ENCODE assay signal across 22 cellular contexts in the genomic region with DNA sequence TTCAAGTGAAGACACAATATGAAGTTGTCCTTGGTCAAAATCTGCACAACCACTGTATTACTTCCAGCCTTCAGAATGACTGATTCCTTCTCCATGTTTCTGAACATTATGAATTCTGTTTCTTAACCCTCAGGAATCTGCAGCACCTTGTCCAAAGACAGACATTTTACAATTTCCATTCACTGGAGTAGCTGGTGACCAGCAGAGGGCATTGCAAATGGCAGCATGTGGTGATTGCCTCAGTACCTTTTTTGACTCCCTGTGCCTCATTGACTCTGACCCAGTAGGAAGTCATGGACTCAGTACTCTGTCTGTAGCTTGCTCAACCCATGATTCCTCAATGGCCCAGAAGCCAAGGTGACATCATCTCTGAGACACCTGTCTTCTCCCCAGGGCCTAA. TPM values are rescaled to one million over a fixed set of nuclear protein-coding genes. Genes with fewer than 3 reads are reported as not detected.
A peak's percentile ranks its signal among the peaks of the same experiment; 100 is the strongest.
DNase-seq lines count a peak whose midpoint lies in the region; ATAC-seq, FAIRE-seq and TF ChIP-seq lines count a peak whose summit lies in the region.
"Had no signal": no experiment of that assay in that cellular context is flagged by ENCODE, and none has a peak within 500 bp of the region (broad histone marks: within the 10 kb centered on the region; RNA-seq: fewer than 3 reads in every experiment).

No MANE protein-coding gene starts in this region.

- no peaks in the 10 kb centered on the region for H3K36me3 Mint-ChIP-seq in natural killer cell
- H3K36me3 Mint-ChIP-seq: stimulated activated memory B cell treated with anti-CD40 and anti-IgM and Interleukin-4, amounts not matched to agents 10 μg/mL and 1 μg/mL and 100 μg/mL, for 72 hours had no signal

- peak overlapping the region; percentile 95 for H3K4me3 Mint-ChIP-seq in natural killer cell

- H4K20me1 ChIP-seq in OCI-LY3 (ENCODE audit: insufficient read depth, low read length) (no peaks in the 10 kb centered on the region), H1 (replicated peaks in 1 of 2; ENCODE audit: control insufficient read depth in 1 of 2, insufficient read depth in 2 of 2, low read length in 2 of 2) (peaks cover 0 to 3% of the 10 kb centered on the region in 2 experiments)

- H3K4me2 ChIP-seq in OCI-LY3 (ENCODE audit: low read length) (no peak overlapping the region), H1 (ENCODE audit: insufficient read depth in 1 of 2, low read depth in 2 of 2, low read length in 2 of 2) (no peak overlapping the region)

- H3K27ac Mint-ChIP-seq in natural killer cell = no peak overlapping the region
- H3K27ac Mint-ChIP-seq: progenitor cell of endocrine pancreas had no signal

- H2AK5ac ChIP-seq in H1 (ENCODE audit: low read depth, low read length) = no peak overlapping the region

- H2BK15ac ChIP-seq in H1 (ENCODE audit: low read length) = no peak overlapping the region

- no peak overlapping the region for H2BK5ac ChIP-seq in H1 (ENCODE audit: low read depth, low read length)

- no peak overlapping the region for H4K91ac ChIP-seq in H1 (replicated peaks; ENCODE audit: insufficient read length, low read length)

- H3K27ac ChIP-seq in OCI-LY3 (ENCODE audit: low read length) = no peak overlapping the region
- no peak overlapping the region for H3K27ac ChIP-seq in H1 (ENCODE audit: low read depth, low read length)
- H3K27ac ChIP-seq: gastrocnemius medialis had no signal

- H4K5ac ChIP-seq in H1 (ENCODE audit: insufficient read length, low read depth, low read length) = no peak overlapping the region

- H3K27me3 Mint-ChIP-seq in natural killer cell (ENCODE audit: low read depth in 2 of 2) = peaks cover 3 to 27% of the 10 kb centered on the region in 2 donors
- H3K27me3 Mint-ChIP-seq: activated naive CD8-positive, alpha-beta T cell treated with anti-CD3 and anti-CD28 coated beads, Interleukin-2, amount 50 U/mL, for 24 hours; progenitor cell of endocrine pancreas had no signal

- H3K9me3 Mint-ChIP-seq in natural killer cell = no peaks in the 10 kb centered on the region
- H3K9me3 Mint-ChIP-seq: activated naive CD8-positive, alpha-beta T cell treated with anti-CD3 and anti-CD28 coated beads, Interleukin-2, amount 50 U/mL, for 24 hours; stimulated activated memory B cell treated with anti-CD40 and anti-IgM and Interleukin-4, amounts not matched to agents 10 μg/mL and 1 μg/mL and 100 μg/mL, for 72 hours had no signal

- peaks cover 20 to 29% of the 10 kb centered on the region in 2 donors for H3K4me1 Mint-ChIP-seq in natural killer cell

- no peak overlapping the region for H3K18ac ChIP-seq in H1 (ENCODE audit: extremely low read depth, low read length)

- DNase-seq in H7 (peak; percentile 16), H1 (ENCODE audit: low read depth in 1 of 2, low spot score in 2 of 2) (no peak), natural killer cell (no peak), T-helper 1 cell (no peak), RCC 7860 (ENCODE audit: low spot score) (no peak), H4 (ENCODE audit: low spot score) (no peak)
- no peak for DNase-seq in stimulated activated CD4-positive, alpha-beta T cell treated with anti-CD3 and anti-CD28 coated beads, Interleukin-1b, Interleukin-23, amount 100 ng/mL, for 48 hours
- DNase-seq: activated naive CD8-positive, alpha-beta T cell treated with anti-CD3 and anti-CD28 coated beads, Interleukin-2, amount 50 U/mL, for 24 hours; activated T-cell treated with anti-CD3 and anti-CD28 coated beads for 4 hours; AML-193; central memory CD4-positive, alpha-beta T cell; gastrocnemius medialis; GDM1; MV-4-11; NCI-H2107; NCI-H69; PC-3; spleen had no signal

- CTCF ChIA-PET in H1 (lab: Charles Lee; ENCODE audit: partially characterized antibody) = interaction anchor here (0.9 to 2.3 kb wide), 10 partner anchors 8 to 554 kb away, joined by 3 to 11 read pairs (median 4); no protein-coding TSS in a partner anchor

- no peaks in the 10 kb centered on the region for H3K9me3 ChIP-seq in OCI-LY3 (ENCODE audit: insufficient read depth, low read length)
- no peaks in the 10 kb centered on the region for H3K9me3 ChIP-seq in H1 (ENCODE audit: insufficient read depth in 2 of 2, low read depth in 1 of 2, low read length in 1 of 2)
- H3K9me3 ChIP-seq: gastrocnemius medialis, spleen had no signal

- H3K27me3 ChIP-seq in H7 (ENCODE audit: control insufficient read depth, insufficient read depth, low read length) (no peaks in the 10 kb centered on the region), OCI-LY3 (ENCODE audit: low read depth, low read length) (no peaks in the 10 kb centered on the region), H1 (replicated peaks in 1 of 4; ENCODE audit: control insufficient read depth in 3 of 4, extremely low read depth in 1 of 4, insufficient read depth in 3 of 4, low read length in 3 of 4) (no peaks in the 10 kb centered on the region)
- H3K27me3 ChIP-seq: gastrocnemius medialis, spleen had no signal

- no peak overlapping the region for H4K8ac ChIP-seq in H1 (ENCODE audit: extremely low read depth, insufficient read depth, low read length)

- H2BK12ac ChIP-seq in H1 (ENCODE audit: low read depth, low read length) = no peak overlapping the region

- no peak overlapping the region for H2BK120ac ChIP-seq in H1 (replicated peaks; ENCODE audit: low read depth, low read length)

- ATAC-seq in natural killer cell = no peak
- ATAC-seq: activated naive CD8-positive, alpha-beta T cell treated with anti-CD3 and anti-CD28 coated beads, Interleukin-2, amount 50 U/mL, for 24 hours; gastrocnemius medialis; PC-3; stimulated activated memory B cell treated with anti-CD40 and anti-IgM and Interleukin-4, amounts not matched to agents 10 μg/mL and 1 μg/mL and 100 μg/mL, for 72 hours had no signal

- peak; percentile 31 for TF ChIP-seq CTCF in OCI-LY3 (IDR thresholded peaks at IDR 0.05; ENCODE audit: low read depth, low read length)
- TF ChIP-seq CTCF in H1 (IDR thresholded peaks at IDR 0.05; ENCODE audit: control extremely low read depth in 1 of 3, insufficient read depth in 1 of 3, low read depth in 1 of 3, low read length in 3 of 3) = peak in 2 of 3 experiments; percentile 20 to 41; a peak in 2 of 4 replicates
- no peak for TF ChIP-seq CTCF in natural killer cell (IDR thresholded peaks at IDR 0.05)

- no peak overlapping the region for H3K4me3 ChIP-seq in H7 (ENCODE audit: insufficient read depth, low read depth, low read length)
- H3K4me3 ChIP-seq in OCI-LY3 (ENCODE audit: low read length) = no peak overlapping the region
- H3K4me3 ChIP-seq in H1 (ENCODE audit: extremely low read depth in 1 of 4, insufficient read depth in 2 of 4, low read depth in 3 of 4, low read length in 4 of 4) = no peak overlapping the region

- TF ChIP-seq EP300 in H1 (IDR thresholded peaks at IDR 0.05; ENCODE audit: borderline replicate concordance in 1 of 2, low read depth in 2 of 2, low read length in 2 of 2) = no peak

- H3K79me1 ChIP-seq in H1 (ENCODE audit: low read depth, low read length) = peaks cover 3% of the 10 kb centered on the region; the same call in 1 of the 2 replicates

- POLR2A ChIA-PET in H1 (lab: Charles Lee; ENCODE audit: partially characterized antibody) = interaction anchor here (1.1 kb wide), 2 partner anchors 10 to 606 kb away, joined by 3 to 4 read pairs; no protein-coding TSS in a partner anchor

- H3K23ac ChIP-seq in H1 (ENCODE audit: insufficient read length) = no peak overlapping the region

- peak; percentile 68 for FAIRE-seq in H1 (lab: Jason Lieb, UNC)
- no peak for FAIRE-seq in RCC 7860 (lab: Jason Lieb, UNC)
- FAIRE-seq: GM12892 had no signal

- intact Hi-C loops in natural killer cell (cut with micrococcal nuclease) = no loop called here

- H3K79me2 ChIP-seq in OCI-LY3 (ENCODE audit: low read length) (peaks cover 32% of the 10 kb centered on the region), H1 (ENCODE audit: control insufficient read depth in 1 of 2, insufficient read depth in 2 of 2, low read length in 2 of 2) (peaks cover 0 to 26% of the 10 kb centered on the region in 2 experiments; a peak in 2 of 4 replicates)

- H3K9ac ChIP-seq in OCI-LY3 (ENCODE audit: low read length) (no peak overlapping the region), H1 (replicated peaks in 1 of 4; ENCODE audit: extremely low read depth in 1 of 4, low read depth in 3 of 4, low read length in 3 of 4) (no peak overlapping the region)

- H3K56ac ChIP-seq in H1 (replicated peaks; ENCODE audit: insufficient read length, low read depth, low read length) = no peak overlapping the region

- H2AFZ ChIP-seq in OCI-LY3 (ENCODE audit: low read depth, low read length) = no peak overlapping the region
- H2AFZ ChIP-seq in H1 (ENCODE audit: low read length) = peak overlapping the region; percentile 92

- H2BK20ac ChIP-seq in H1 (ENCODE audit: low read length) = no peak overlapping the region

- H3K23me2 ChIP-seq in H1 (ENCODE audit: low read depth, low read length) = no peaks in the 10 kb centered on the region; the same call in 1 of the 2 replicates

- H3K14ac ChIP-seq in H1 (ENCODE audit: insufficient read length) = no peak overlapping the region

- TF ChIP-seq RAD21 in H1 (IDR thresholded peaks at IDR 0.05 in 1 of 2, conservative IDR thresholded peaks at IDR 0.05 in 1 of 2; ENCODE audit: low read depth in 2 of 2, low read length in 2 of 2) = peak in 1 of 2 experiments; percentile 35; a peak in 2 of 4 replicates

- TF ChIP-seq POLR2A in H1 (IDR thresholded peaks at IDR 0.05; ENCODE audit: control extremely low read depth in 1 of 2, low read depth in 2 of 2, low read length in 2 of 2) = no peak

- peaks cover 35% of the 10 kb centered on the region for H3K4me1 ChIP-seq in OCI-LY3 (ENCODE audit: low read length)
- H3K4me1 ChIP-seq in H1 (replicated peaks in 1 of 4; ENCODE audit: control insufficient read depth in 3 of 4, insufficient read depth in 4 of 4, low read length in 3 of 4) = no peaks in the 10 kb centered on the region

- no peaks in the 10 kb centered on the region for H3K36me3 ChIP-seq in H7 (replicated peaks; ENCODE audit: control insufficient read depth, insufficient read depth, low read length)
- H3K36me3 ChIP-seq in OCI-LY3 (replicated peaks; ENCODE audit: low read depth, low read length) = peaks cover 2% of the 10 kb centered on the region
- H3K36me3 ChIP-seq in H1 (ENCODE audit: control insufficient read depth in 2 of 4, insufficient read depth in 4 of 4, low read length in 3 of 4) = no peaks in the 10 kb centered on the region
- H3K36me3 ChIP-seq: gastrocnemius medialis, spleen had no signal

- no peak overlapping the region for H3K4ac ChIP-seq in H1 (replicated peaks; ENCODE audit: insufficient read length, low read depth, low read length)

RNA-seq across cellular contexts. Expression of gene VPS41, which starts 0.9 kb away (rescaled TPM):
- total RNA-seq in H7 (2014; rRNA removed; shearing (Covaris generic)) = 12.3 and 22.2 TPM in 2 replicates
- 51.4 and 63.3 TPM in 2 replicates for total RNA-seq in H1 (2021; fragmentation: NEBNext Ultra II Directional; extraction: Animal tissue kit (Norgen Biotek cat#: 25700))
- polyA plus RNA-seq in H1 (2011; rRNA removed) = 7.2 and 10.7 TPM in 2 replicates
- 13.3 TPM for polyA plus RNA-seq in H1 (2011; cell fraction: cytosol; rRNA removed)
- polyA plus RNA-seq in H1 (2011; cell fraction: nucleus; rRNA removed) = 19.8 TPM
- 16.5 to 47.0 TPM (median 22.7 TPM) in 4 replicates for polyA plus RNA-seq in H1 (2012, experiment 1 of 2)
- polyA plus RNA-seq in H1 (2012, experiment 2 of 2) = 1.4 TPM
- polyA plus RNA-seq in H1 (2013, experiment 1 of 2) = 13.2 TPM
- 14.1 TPM for polyA plus RNA-seq in H1 (2013, experiment 2 of 2)
- 24.1 and 30.0 TPM in 2 replicates for polyA minus RNA-seq in H1 (2011; rRNA and poly(A)+ RNA removed)
- 16.0 TPM for polyA minus RNA-seq in H1 (2011; cell fraction: cytosol; rRNA and poly(A)+ RNA removed)
- 46.7 TPM for polyA minus RNA-seq in H1 (2011; cell fraction: nucleus; rRNA and poly(A)+ RNA removed)
- total RNA-seq in natural killer cell = 10 to 100 TPM; 67.3 to 81.8 (median 78.9) TPM
- 104 and 132 TPM in 2 replicates for total RNA-seq in H4 (2014; rRNA removed; shearing (Covaris generic))
